In genomic region chr7:87870471-87870870, GRCh38 we compare ENCODE assay signal across 26 cellular contexts.
"Had no signal": no experiment of that assay in that cellular context is flagged by ENCODE, and none has a peak within 500 bp of the region (broad histone marks: within the 10 kb centered on the region; RNA-seq: fewer than 3 reads in every experiment).

No MANE protein-coding gene starts in this region.

- H3K9me3 ChIP-seq: right lobe of liver, testis had no signal

- H3K36me3 ChIP-seq: ovary, right lobe of liver, upper lobe of right lung had no signal

- H3K4me3 ChIP-seq: ovary, psoas muscle, right lobe of liver, sigmoid colon, stomach, suprapubic skin, testis, tibial artery, transverse colon, upper lobe of right lung, vagina had no signal

- H3K27me3 ChIP-seq: ovary, right lobe of liver, sigmoid colon, stomach, suprapubic skin, testis, tibial artery, transverse colon, upper lobe of right lung, vagina had no signal

- H3K9ac ChIP-seq: parathyroid adenoma had no signal

- H2AFZ ChIP-seq: parathyroid adenoma had no signal

- H3K4me1 ChIP-seq: parathyroid adenoma had no signal

- ATAC-seq: naive thymus-derived CD8-positive, alpha-beta T cell; natural killer cell treated with Interleukin-12 subunit alpha and Interleukin-12 subunit beta and Interleukin-15 and Interleukin-18, amount 100 ng/mL, for 72 hours; psoas muscle; right cardiac atrium; right lobe of liver; stimulated activated effector memory CD8-positive, alpha-beta T cell treated with anti-CD3 and anti-CD28 coated beads, Interleukin-12 subunit alpha, Interleukin-12 subunit beta, amount 100 ng/mL, for 72 hours; stimulated activated naive B cell treated with anti-CD40 and anti-IgM and Interleukin-4, amounts not matched to agents 10 μg/mL and 1 μg/mL and 100 μg/mL, for 72 hours; upper lobe of right lung had no signal

- FAIRE-seq: small intestine had no signal

- DNase-seq: naive thymus-derived CD8-positive, alpha-beta T cell; nephron progenitor cell; occipital lobe; ovary; posterior cingulate gyrus; psoas muscle; right cardiac atrium; right lobe of liver; sigmoid colon; small intestine; stimulated activated CD4-positive, alpha-beta T cell treated with anti-CD3 and anti-CD28 coated beads, Interleukin-15, amount 100 ng/mL, for 24 hours; stimulated activated CD4-positive, alpha-beta T cell treated with anti-CD3 and anti-CD28 coated beads, Interleukin-2, amount 100 ng/mL, for 24 hours; stimulated activated CD4-positive, alpha-beta T cell treated with anti-CD3 and anti-CD28 coated beads, Interleukin-2, amount 100 ng/mL, for 48 hours; stimulated activated CD4-positive, alpha-beta T cell treated with anti-CD3 and anti-CD28 coated beads, Interleukin-4, amount 100 ng/mL, for 24 hours; stimulated activated naive B cell treated with anti-CD40 and anti-IgM and Interleukin-4, amounts not matched to agents 10 μg/mL and 1 μg/mL and 100 μg/mL, for 72 hours; stimulated activated naive CD4-positive, alpha-beta T cell treated with Interleukin-2 at 50 U/mL for 16 hours; stomach; testis; tibial artery; transverse colon; upper lobe of right lung had no signal

- H3K27ac ChIP-seq: ovary, parathyroid adenoma, psoas muscle, right lobe of liver, sigmoid colon, stomach, suprapubic skin, testis, tibial artery, transverse colon, upper lobe of right lung, vagina had no signal
